8 cellular contexts compared by ENCODE assay signal in the genomic region with DNA sequence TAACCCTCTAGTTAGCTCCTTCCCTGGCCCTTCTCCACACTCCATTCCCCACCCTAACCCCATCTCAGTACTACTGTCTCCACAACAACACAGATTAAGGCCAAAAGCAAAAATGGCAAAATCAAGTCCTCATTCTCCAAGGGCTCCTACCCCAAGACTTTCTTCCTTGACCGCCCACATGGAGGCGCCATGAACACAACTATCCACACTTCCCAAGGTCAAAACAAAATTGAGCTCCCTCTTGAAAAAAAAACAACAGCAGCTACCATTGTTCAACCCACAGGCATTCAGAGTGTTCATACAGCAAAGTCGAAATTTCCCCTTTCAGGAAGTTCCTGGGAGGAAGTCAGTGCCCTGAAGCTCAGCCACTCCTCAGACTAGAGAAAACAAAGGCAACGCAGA. TPM values are rescaled to one million over a fixed set of nuclear protein-coding genes. Genes with fewer than 3 reads are reported as not detected.
A peak's percentile ranks its signal among the peaks of the same experiment; 100 is the strongest.
DNase-seq lines count a peak whose midpoint lies in the region; ATAC-seq and TF ChIP-seq lines count a peak whose summit lies in the region.

No MANE protein-coding gene starts in this region.

- peaks cover 0 to 34% (median 5%) of the 10 kb centered on the region in 11 experiments; a peak in 9 of 22 replicates for H3K36me3 ChIP-seq in BLaER1 treated with 17β-estradiol and CSF1 and Interleukin-3, amounts not matched to agents 10 nM and 100 nM
- no peaks in the 10 kb centered on the region for H3K36me3 ChIP-seq in spleen

- H3K4me1 ChIP-seq in BLaER1 treated with 17β-estradiol and CSF1 and Interleukin-3, amounts not matched to agents 10 nM and 100 nM, result peaks cover 37 to 62% (median 46%) of the 10 kb centered on the region in 10 experiments
- H3K4me1 ChIP-seq in spleen, result peaks cover 24 to 79% (median 47%) of the 10 kb centered on the region in 6 donors

- intact Hi-C loops in spleen (cut with DNase I; ENCODE audit: low total_unique reads), result no loop called here

- peaks cover 0 to 11% (median 5%) of the 10 kb centered on the region in 11 experiments; a peak in 12 of 22 replicates for H3K9me3 ChIP-seq in BLaER1 treated with 17β-estradiol and CSF1 and Interleukin-3, amounts not matched to agents 10 nM and 100 nM (replicated peaks in 1 of 11)
- H3K9me3 ChIP-seq in spleen, result no peaks in the 10 kb centered on the region

- TF ChIP-seq POLR2A in spleen (IDR thresholded peaks at IDR 0.05), result no peak

- H3K27ac Mint-ChIP-seq in T-helper 1 cell treated with Interleukin-12 subunit alpha and Interleukin-12 subunit beta and Interleukin-4 antibody, amounts not matched to agents 30 μg/mL and 1 μg/mL, for 36 hours, result peak overlapping the region; percentile 14
- H3K27ac Mint-ChIP-seq in brain, result peak overlapping the region; percentile 15 to 81 (median 42)

- peak overlapping the region; percentile 44 to 74 (median 59); a peak in 19 of 22 replicates for H3K27ac ChIP-seq in BLaER1 treated with 17β-estradiol and CSF1 and Interleukin-3, amounts not matched to agents 10 nM and 100 nM
- peak overlapping the region in 6 of 8 donors; percentile 16 to 72 (median 46) for H3K27ac ChIP-seq in spleen

- no peaks in the 10 kb centered on the region for H3K27me3 Mint-ChIP-seq in T-helper 1 cell treated with Interleukin-12 subunit alpha and Interleukin-12 subunit beta and Interleukin-4 antibody, amounts not matched to agents 30 μg/mL and 1 μg/mL, for 36 hours (ENCODE audit: low read depth)
- H3K27me3 Mint-ChIP-seq in brain, result no peaks in the 10 kb centered on the region

- peak; percentile 49 for DNase-seq in iPS-NIHi11 (ENCODE audit: low spot score)
- DNase-seq in spleen, result no peak
- no peak for DNase-seq in NCI-H510A (lab: John Stamatoyannopoulos, UW)

- H3K4me1 Mint-ChIP-seq in T-helper 1 cell treated with Interleukin-12 subunit alpha and Interleukin-12 subunit beta and Interleukin-4 antibody, amounts not matched to agents 30 μg/mL and 1 μg/mL, for 36 hours (ENCODE audit: low read depth), result peaks cover 46% of the 10 kb centered on the region
- H3K4me1 Mint-ChIP-seq in brain, result peaks cover 77% of the 10 kb centered on the region

- ATAC-seq in HG02885 (IDR thresholded peaks at IDR 0.05; ENCODE audit: poor library complexity, unreplicated experiment) (peak; percentile 41), GM21390 (IDR thresholded peaks at IDR 0.05; ENCODE audit: unreplicated experiment) (no peak)

- no peaks in the 10 kb centered on the region for H3K27me3 ChIP-seq in BLaER1 treated with 17β-estradiol and CSF1 and Interleukin-3, amounts not matched to agents 10 nM and 100 nM
- H3K27me3 ChIP-seq in spleen (replicated peaks in 1 of 7), result no peaks in the 10 kb centered on the region

- WGBS in spleen, 5 donors, result 3 to 27% (median 18%) methylated on average over 4 of the region's 4 CpGs

- no peaks in the 10 kb centered on the region for H3K9me3 Mint-ChIP-seq in T-helper 1 cell treated with Interleukin-12 subunit alpha and Interleukin-12 subunit beta and Interleukin-4 antibody, amounts not matched to agents 30 μg/mL and 1 μg/mL, for 36 hours
- no peaks in the 10 kb centered on the region for H3K9me3 Mint-ChIP-seq in brain

- TF ChIP-seq CTCF in brain (conservative IDR thresholded peaks at IDR 0.05), result peak; percentile 54 to 55
- peak in 10 of 11 experiments; percentile 20 to 67 (median 44) for TF ChIP-seq CTCF in spleen (IDR thresholded peaks at IDR 0.05 in 8 of 11, conservative IDR thresholded peaks at IDR 0.05 in 3 of 11)

- H3K36me3 Mint-ChIP-seq in T-helper 1 cell treated with Interleukin-12 subunit alpha and Interleukin-12 subunit beta and Interleukin-4 antibody, amounts not matched to agents 30 μg/mL and 1 μg/mL, for 36 hours (ENCODE audit: low read depth), result no peaks in the 10 kb centered on the region
- peaks cover 22% of the 10 kb centered on the region for H3K36me3 Mint-ChIP-seq in brain

- H3K4me3 ChIP-seq in BLaER1 treated with 17β-estradiol and CSF1 and Interleukin-3, amounts not matched to agents 10 nM and 100 nM, result peak overlapping the region in 3 of 10 experiments; percentile 2 to 32 (median 19); a peak in 4 of 20 replicates
- peak overlapping the region in 1 of 8 donors; percentile 25 for H3K4me3 ChIP-seq in spleen

- H3K9ac ChIP-seq in BLaER1 treated with 17β-estradiol and CSF1 and Interleukin-3, amounts not matched to agents 10 nM and 100 nM, result peak overlapping the region in 7 of 11 experiments; percentile 1 to 67 (median 36); a peak in 8 of 22 replicates

- peaks cover 0 to 94% (median 27%) of the 10 kb centered on the region in 11 experiments; a peak in 14 of 22 replicates for H4K20me1 ChIP-seq in BLaER1 treated with 17β-estradiol and CSF1 and Interleukin-3, amounts not matched to agents 10 nM and 100 nM

- peak overlapping the region; percentile 71 for H3K4me3 Mint-ChIP-seq in T-helper 1 cell treated with Interleukin-12 subunit alpha and Interleukin-12 subunit beta and Interleukin-4 antibody, amounts not matched to agents 30 μg/mL and 1 μg/mL, for 36 hours
- peak overlapping the region in 1 of 5 experiments; percentile 12 for H3K4me3 Mint-ChIP-seq in brain

- H3K4me2 ChIP-seq in BLaER1 treated with 17β-estradiol and CSF1 and Interleukin-3, amounts not matched to agents 10 nM and 100 nM, result peak overlapping the region; percentile 67 to 95 (median 76)

RNA-seq across cellular contexts. Expression of a gene that starts 54.4 kb away (rescaled TPM):
- 32.0 TPM for polyA plus RNA-seq in brain (ENCODE audit: insufficient read depth, low read depth, low replicate concordance)
- total RNA-seq in spleen, result 10 to 100 TPM; 21.0 to 52.3 (median 35.6) TPM
- polyA plus RNA-seq in spleen, result 1 to 10 TPM; 4.4 to 5.6 (median 5.6) TPM
